22 cellular contexts compared by ENCODE assay signal in genomic region chr1:22761821-22762220, GRCh38. TPM values are rescaled to one million over a fixed set of nuclear protein-coding genes. Genes with fewer than 3 reads are reported as not detected.
"Had no signal": no experiment of that assay in that cellular context is flagged by ENCODE, and none has a peak within 500 bp of the region (broad histone marks: within the 10 kb centered on the region; RNA-seq: fewer than 3 reads in every experiment).

No MANE protein-coding gene starts in this region.

- ATAC-seq: activated CD4-positive, CD25-positive, alpha-beta regulatory T cell treated with anti-CD3 and anti-CD28 coated beads, Interleukin-2, amount 50 U/mL, for 24 hours; activated CD8-positive, alpha-beta T cell treated with anti-CD3 and anti-CD28 coated beads, Interleukin-2, amount 10 ng/mL, durations not matched to agents 7 days and 5 days; gastroesophageal sphincter; left colon; lower lobe of right lung; stimulated activated memory B cell treated with anti-CD40 and anti-IgM and Interleukin-4, amounts not matched to agents 10 μg/mL and 1 μg/mL and 100 μg/mL, for 72 hours; T-cell had no signal

- H3K36me3 Mint-ChIP-seq: activated naive CD8-positive, alpha-beta T cell treated with anti-CD3 and anti-CD28 coated beads, Interleukin-2, amount 10 ng/mL, durations not matched to agents 7 days and 5 days; stimulated activated memory B cell treated with anti-CD40 and anti-IgM and Interleukin-4, amounts not matched to agents 10 μg/mL and 1 μg/mL and 100 μg/mL, for 72 hours; T-cell had no signal

- H3K4me1 ChIP-seq: ascending aorta, breast epithelium, esophagus muscularis mucosa, gastroesophageal sphincter, lower lobe of right lung, spleen, thyroid gland had no signal

- H3K27me3 Mint-ChIP-seq: activated CD4-positive, alpha-beta T cell treated with anti-CD3 and anti-CD28 coated beads, Interleukin-2, amount 10 ng/mL, durations not matched to agents 7 days and 5 days; activated T-cell treated with anti-CD3 and anti-CD28 coated beads, Interleukin-2, amount 50 U/mL, for 24 hours had no signal

- H3K27me3 ChIP-seq: ascending aorta, breast epithelium, thyroid gland had no signal

- H3K4me3 ChIP-seq: ascending aorta, breast epithelium, esophagus muscularis mucosa, gastroesophageal sphincter, lower lobe of right lung, spleen, thyroid gland had no signal

- H3K36me3 ChIP-seq: ascending aorta, breast epithelium, esophagus muscularis mucosa, gastroesophageal sphincter, lower lobe of right lung, spleen, thyroid gland had no signal

- H3K4me3 Mint-ChIP-seq: activated CD4-positive, alpha-beta T cell treated with anti-CD3 and anti-CD28 coated beads, Interleukin-2, amount 10 ng/mL, durations not matched to agents 7 days and 5 days; activated CD8-positive, alpha-beta T cell treated with anti-CD3 and anti-CD28 coated beads, Interleukin-2, amount 10 ng/mL, durations not matched to agents 7 days and 5 days; activated naive CD8-positive, alpha-beta T cell treated with anti-CD3 and anti-CD28 coated beads, Interleukin-2, amount 10 ng/mL, durations not matched to agents 7 days and 5 days; activated T-cell treated with anti-CD3 and anti-CD28 coated beads, Interleukin-2, amount 50 U/mL, for 24 hours; nephron; stimulated activated memory B cell treated with anti-CD40 and anti-IgM and Interleukin-4, amounts not matched to agents 10 μg/mL and 1 μg/mL and 100 μg/mL, for 72 hours; T-cell had no signal

- H3K9me3 Mint-ChIP-seq: activated CD4-positive, alpha-beta T cell treated with anti-CD3 and anti-CD28 coated beads, Interleukin-2, amount 10 ng/mL, durations not matched to agents 7 days and 5 days; activated naive CD8-positive, alpha-beta T cell treated with anti-CD3 and anti-CD28 coated beads, Interleukin-2, amount 10 ng/mL, durations not matched to agents 7 days and 5 days; activated T-cell treated with anti-CD3 and anti-CD28 coated beads, Interleukin-2, amount 50 U/mL, for 24 hours; activated T-helper 2 cell treated with anti-CD3 and anti-CD28 coated beads, Interferon-gamma antibody, Interleukin-2, Interleukin-4, amounts not matched to agents 10 μg/mL and 5 μg/mL and 100 μg/mL, durations not matched to agents 14 hours and 24 hours and 36 hours; nephron; stimulated activated memory B cell treated with anti-CD40 and anti-IgM and Interleukin-4, amounts not matched to agents 10 μg/mL and 1 μg/mL and 100 μg/mL, for 72 hours; T-cell had no signal

- DNase-seq: activated CD4-positive, alpha-beta T cell treated with anti-CD3 and anti-CD28 coated beads, Interleukin-2, amount 10 ng/mL, durations not matched to agents 7 days and 5 days; activated CD8-positive, alpha-beta T cell treated with anti-CD3 and anti-CD28 coated beads, Interleukin-2, amount 10 ng/mL, durations not matched to agents 7 days and 5 days; activated naive CD4-positive, alpha-beta T cell treated with Interleukin-2 at 50 U/mL for 16 hours; activated naive CD8-positive, alpha-beta T cell treated with anti-CD3 and anti-CD28 coated beads, Interleukin-2, amount 10 ng/mL, durations not matched to agents 7 days and 5 days; activated T-cell treated with anti-CD3 and anti-CD28 coated beads, Interleukin-2, amount 50 U/mL, for 24 hours; cortex of kidney; effector memory CD4-positive, alpha-beta T cell; left colon; lower lobe of right lung; retina; spleen; stimulated activated CD4-positive, alpha-beta T cell treated with anti-CD3 and anti-CD28 coated beads, Interleukin-4, amount 100 ng/mL, for 4 hours; T-cell; thyroid gland had no signal

- H3K27ac Mint-ChIP-seq: activated CD4-positive, alpha-beta T cell treated with anti-CD3 and anti-CD28 coated beads, Interleukin-2, amount 10 ng/mL, durations not matched to agents 7 days and 5 days; activated CD8-positive, alpha-beta T cell treated with anti-CD3 and anti-CD28 coated beads, Interleukin-2, amount 10 ng/mL, durations not matched to agents 7 days and 5 days; activated naive CD8-positive, alpha-beta T cell treated with anti-CD3 and anti-CD28 coated beads, Interleukin-2, amount 10 ng/mL, durations not matched to agents 7 days and 5 days; activated T-cell treated with anti-CD3 and anti-CD28 coated beads, Interleukin-2, amount 50 U/mL, for 24 hours; activated T-helper 2 cell treated with anti-CD3 and anti-CD28 coated beads, Interferon-gamma antibody, Interleukin-2, Interleukin-4, amounts not matched to agents 10 μg/mL and 5 μg/mL and 100 μg/mL, durations not matched to agents 14 hours and 24 hours and 36 hours; nephron; stimulated activated memory B cell treated with anti-CD40 and anti-IgM and Interleukin-4, amounts not matched to agents 10 μg/mL and 1 μg/mL and 100 μg/mL, for 72 hours; T-cell had no signal

- H3K27ac ChIP-seq: ascending aorta, breast epithelium, esophagus muscularis mucosa, gastroesophageal sphincter, lower lobe of right lung, spleen, thyroid gland had no signal

- H3K9me3 ChIP-seq: ascending aorta, breast epithelium, esophagus muscularis mucosa, gastroesophageal sphincter, lower lobe of right lung, spleen, thyroid gland had no signal

- H3K4me1 Mint-ChIP-seq: activated CD4-positive, alpha-beta T cell treated with anti-CD3 and anti-CD28 coated beads, Interleukin-2, amount 10 ng/mL, durations not matched to agents 7 days and 5 days; activated naive CD8-positive, alpha-beta T cell treated with anti-CD3 and anti-CD28 coated beads, Interleukin-2, amount 10 ng/mL, durations not matched to agents 7 days and 5 days; stimulated activated memory B cell treated with anti-CD40 and anti-IgM and Interleukin-4, amounts not matched to agents 10 μg/mL and 1 μg/mL and 100 μg/mL, for 72 hours; T-cell had no signal

RNA-seq across cellular contexts. Expression of gene EPHB2, which starts 51.2 kb away (rescaled TPM):
- total RNA-seq: activated CD8-positive, alpha-beta T cell treated with anti-CD3 and anti-CD28 coated beads, Interleukin-2, amount 10 ng/mL, durations not matched to agents 7 days and 5 days; activated T-helper 2 cell treated with anti-CD3 and anti-CD28 coated beads, Interferon-gamma antibody, Interleukin-2, Interleukin-4, amounts not matched to agents 10 μg/mL and 5 μg/mL and 100 μg/mL, durations not matched to agents 14 hours and 24 hours and 36 hours had no signal
